Comparison of ENCODE assay signal across 14 cellular contexts in the genomic region with DNA sequence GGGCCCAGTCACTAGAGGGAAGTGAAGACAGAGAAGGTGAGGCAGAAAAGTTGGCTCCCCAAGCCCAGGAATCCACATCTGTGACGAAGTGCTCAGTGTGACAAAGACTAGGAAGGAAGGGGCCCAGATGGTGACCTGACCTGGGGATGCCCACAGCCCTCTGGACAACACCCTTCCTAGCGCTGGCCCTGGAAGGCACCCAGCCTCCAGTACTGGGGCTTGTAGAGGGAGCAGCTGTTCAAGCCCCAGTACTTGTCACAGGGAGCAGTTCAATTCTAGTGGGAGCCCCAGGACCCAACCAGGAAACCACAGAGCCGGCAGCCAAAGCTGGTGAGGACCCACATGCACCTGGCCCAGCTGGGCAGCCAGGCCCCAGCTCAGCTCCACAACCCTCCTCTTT.
DNase-seq lines count a peak whose midpoint lies in the region; FAIRE-seq and TF ChIP-seq lines count a peak whose summit lies in the region.
"Had no signal": no experiment of that assay in that cellular context is flagged by ENCODE, and none has a peak within 500 bp of the region (broad histone marks: within the 10 kb centered on the region; RNA-seq: fewer than 3 reads in every experiment).

No MANE protein-coding gene starts in this region.

- H3K36me3 ChIP-seq in BLaER1 treated with 17β-estradiol and CSF1 and Interleukin-3, amounts not matched to agents 10 nM and 100 nM = peaks cover 0 to 3% (median 0%) of the 10 kb centered on the region in 11 experiments; a peak in 1 of 22 replicates

- H3K4me1 Mint-ChIP-seq in chondrocyte (ENCODE audit: low read depth) (peaks cover 9% of the 10 kb centered on the region), nephron (peaks cover 35% of the 10 kb centered on the region)

- H3K4me1 ChIP-seq in BLaER1 treated with 17β-estradiol and CSF1 and Interleukin-3, amounts not matched to agents 10 nM and 100 nM = peaks cover 67 to 100% (median 100%) of the 10 kb centered on the region in 10 experiments

- H4K20me1 ChIP-seq in BLaER1 treated with 17β-estradiol and CSF1 and Interleukin-3, amounts not matched to agents 10 nM and 100 nM = peaks cover 0 to 23% (median 0%) of the 10 kb centered on the region in 11 experiments; a peak in 7 of 22 replicates

- peak; percentile 10 for DNase-seq in HK-2 (ENCODE audit: unreplicated experiment)
- DNase-seq in chondrocyte (ENCODE audit: low spot score) = peak; percentile 42
- no peak for DNase-seq in caudate nucleus (lab: John Stamatoyannopoulos, UW)
- no peak for DNase-seq in iPS-NIHi7 (ENCODE audit: extremely low spot score)
- no peak for DNase-seq in NOMO-1 treated with dmso at 0.1 percent for 144 hours (lab: John Stamatoyannopoulos, UW; ENCODE audit: unreplicated experiment)
- DNase-seq in D721Med (ENCODE audit: insufficient read length, low spot score) = no peak
- DNase-seq: activated T-cell treated with anti-CD3 and anti-CD28 coated beads, Interleukin-2, amount 50 U/mL, for 1 hour; amygdala; effector CD4-positive, alpha-beta T cell; NCI-H510A treated with DMSO at 0.1 percent for 48 hours had no signal

- no peak for FAIRE-seq in D721Med (lab: Jason Lieb, UNC)
- FAIRE-seq: G401.6 had no signal

- peak overlapping the region in 8 of 11 experiments; percentile 35 to 74 (median 60); a peak in 15 of 22 replicates for H3K9ac ChIP-seq in BLaER1 treated with 17β-estradiol and CSF1 and Interleukin-3, amounts not matched to agents 10 nM and 100 nM

- peak overlapping the region in 9 of 11 experiments; percentile 9 to 80 (median 75); a peak in 17 of 22 replicates for H3K27ac ChIP-seq in BLaER1 treated with 17β-estradiol and CSF1 and Interleukin-3, amounts not matched to agents 10 nM and 100 nM
- H3K27ac ChIP-seq in caudate nucleus (ENCODE audit: low read depth, low read length) = no peak overlapping the region
- H3K27ac ChIP-seq: SK-N-MC had no signal

- H3K9me3 ChIP-seq in BLaER1 treated with 17β-estradiol and CSF1 and Interleukin-3, amounts not matched to agents 10 nM and 100 nM (replicated peaks in 1 of 11) = peaks cover 0 to 6% (median 0%) of the 10 kb centered on the region in 11 experiments; a peak in 1 of 22 replicates

- H3K9me3 Mint-ChIP-seq in chondrocyte (ENCODE audit: low read depth) = no peaks in the 10 kb centered on the region
- no peaks in the 10 kb centered on the region for H3K9me3 Mint-ChIP-seq in nephron

- no peaks in the 10 kb centered on the region for H3K36me3 Mint-ChIP-seq in chondrocyte (ENCODE audit: low read depth)
- no peaks in the 10 kb centered on the region for H3K36me3 Mint-ChIP-seq in nephron (ENCODE audit: low read depth)

- H3K4me2 ChIP-seq in BLaER1 treated with 17β-estradiol and CSF1 and Interleukin-3, amounts not matched to agents 10 nM and 100 nM = peak overlapping the region; percentile 64 to 95 (median 83)

- no peak overlapping the region for H3K4me3 Mint-ChIP-seq in chondrocyte (ENCODE audit: unreplicated experiment)
- no peak overlapping the region for H3K4me3 Mint-ChIP-seq in nephron

- peaks cover 0 to 4% (median 0%) of the 10 kb centered on the region in 11 experiments; a peak in 1 of 22 replicates for H3K27me3 ChIP-seq in BLaER1 treated with 17β-estradiol and CSF1 and Interleukin-3, amounts not matched to agents 10 nM and 100 nM

- TF ChIP-seq CTCF in chondrocyte (IDR thresholded peaks at IDR 0.05) (no peak), nephron (IDR thresholded peaks at IDR 0.05; ENCODE audit: unreplicated experiment in 3 of 3) (no peak), D721Med (IDR thresholded peaks at IDR 0.05; ENCODE audit: insufficient read depth, missing control alignments) (no peak)

- H3K27me3 Mint-ChIP-seq in chondrocyte (ENCODE audit: low read depth) = no peaks in the 10 kb centered on the region
- H3K27me3 Mint-ChIP-seq in nephron (ENCODE audit: low read depth) = peaks cover 5% of the 10 kb centered on the region

- H3K4me3 ChIP-seq in BLaER1 treated with 17β-estradiol and CSF1 and Interleukin-3, amounts not matched to agents 10 nM and 100 nM = peak overlapping the region in 2 of 10 experiments; percentile 7 to 18; a peak in 2 of 20 replicates
- H3K4me3 ChIP-seq: SK-N-MC had no signal

- H3K27ac Mint-ChIP-seq in chondrocyte (ENCODE audit: unreplicated experiment) = no peak overlapping the region
- H3K27ac Mint-ChIP-seq in nephron = peak overlapping the region in 2 of 3 experiments; percentile 32 to 33

Comparison
In these comparisons a context has a peak if more than half of its experiments do, and no peak if none do; other contexts are left out.
1. DNase-seq: peak in HK-2 (single experiment) and chondrocyte (single experiment); none in caudate nucleus (0 of 61), iPS-NIHi7 (single experiment), NOMO-1 treated with dmso at 0.1 percent for 144 hours (single experiment) and D721Med (single experiment).